Comparison of ENCODE assay signal across 2 cellular contexts in genomic region chr10:72746606-72747357, GRCh38.
TF ChIP-seq lines count a peak whose summit lies in the region.

No MANE protein-coding gene starts in this region.

TF ChIP-seq in A549, 52 proteins besides CTCF, POLR2A, EP300 and RAD21:
- no peak for TF ChIP-seq EHMT2 (IDR thresholded peaks at IDR 0.05; ENCODE audit: low read depth)
- TF ChIP-seq EHF (CRISPR knock-in tag; IDR thresholded peaks at IDR 0.05) = no peak
- no peak for TF ChIP-seq RCOR1 (IDR thresholded peaks at IDR 0.05; ENCODE audit: low read depth, low read length)
- TF ChIP-seq RFX5 (IDR thresholded peaks at IDR 0.05) = no peak
- no peak for TF ChIP-seq USF2 (IDR thresholded peaks at IDR 0.05)
- TF ChIP-seq BCL3 (IDR thresholded peaks at IDR 0.05) = no peak
- no peak for TF ChIP-seq SREBF2 (IDR thresholded peaks at IDR 0.05)
- no peak for TF ChIP-seq ATOH8 (CRISPR knock-in tag; IDR thresholded peaks at IDR 0.05; ENCODE audit: low read depth)
- no peak for TF ChIP-seq NFE2L2 (conservative IDR thresholded peaks at IDR 0.05; ENCODE audit: low read length)
- TF ChIP-seq REST (IDR thresholded peaks at IDR 0.05) = no peak
- TF ChIP-seq POLR2AphosphoS2 (conservative IDR thresholded peaks at IDR 0.05; ENCODE audit: low read length) = no peak
- no peak for TF ChIP-seq MAZ (IDR thresholded peaks at IDR 0.05; ENCODE audit: borderline replicate concordance, low read depth, low read length)
- TF ChIP-seq HES2 (IDR thresholded peaks at IDR 0.05) = no peak
- no peak for TF ChIP-seq ZNF302 (CRISPR knock-in tag; IDR thresholded peaks at IDR 0.05)
- TF ChIP-seq MAX (IDR thresholded peaks at IDR 0.05) = no peak
- TF ChIP-seq KDM1A (IDR thresholded peaks at IDR 0.05; ENCODE audit: low read depth) = no peak
- TF ChIP-seq RARB (CRISPR knock-in tag; IDR thresholded peaks at IDR 0.05) = no peak
- no peak for TF ChIP-seq ESRRA (IDR thresholded peaks at IDR 0.05; ENCODE audit: borderline replicate concordance, low read length)
- no peak for TF ChIP-seq TP53 (CRISPR knock-in tag; IDR thresholded peaks at IDR 0.05)

TF ChIP-seq in IMR-90, 13 proteins besides CTCF, POLR2A, EP300 and RAD21:
- no peak for TF ChIP-seq CHD1 (IDR thresholded peaks at IDR 0.05; ENCODE audit: low read depth, low read length)
- no peak for TF ChIP-seq SMC3 (IDR thresholded peaks at IDR 0.05; ENCODE audit: low read depth, low read length)
- no peak for TF ChIP-seq MAZ (IDR thresholded peaks at IDR 0.05; ENCODE audit: borderline replicate concordance, low read depth, low read length)
- no peak for TF ChIP-seq FOS (IDR thresholded peaks at IDR 0.05; ENCODE audit: low read depth, low read length)
- TF ChIP-seq MAFK (IDR thresholded peaks at IDR 0.05; ENCODE audit: low read depth, low read length) = no peak
- no peak for TF ChIP-seq NFE2L2 (IDR thresholded peaks at IDR 0.05; ENCODE audit: low read depth, low read length)
- TF ChIP-seq CEBPB (IDR thresholded peaks at IDR 0.05; ENCODE audit: low read depth, low read length) = no peak
- no peak for TF ChIP-seq BHLHE40 (IDR thresholded peaks at IDR 0.05; ENCODE audit: low read depth, low read length)
- no peak for TF ChIP-seq USF2 (IDR thresholded peaks at IDR 0.05; ENCODE audit: low read depth, low read length)
- no peak for TF ChIP-seq ELK1 (IDR thresholded peaks at IDR 0.05; ENCODE audit: borderline replicate concordance, low read depth, low read length)
- no peak for TF ChIP-seq MXI1 (IDR thresholded peaks at IDR 0.05; ENCODE audit: borderline replicate concordance, low read depth, low read length)
